ENCODE assay signal across 2 cellular contexts in genomic region chr2:236348279-236348678, GRCh38.
TF ChIP-seq lines count a peak whose summit lies in the region.

No MANE protein-coding gene starts in this region.

TF ChIP-seq in HepG2, 621 proteins besides CTCF, POLR2A, EP300 and RAD21:
- peak; percentile 93 for TF ChIP-seq MNT (IDR thresholded peaks at IDR 0.05)
- no peak for TF ChIP-seq GPBP1L1 (CRISPR knock-in tag; IDR thresholded peaks at IDR 0.05)

TF ChIP-seq in H1, 55 proteins besides CTCF, POLR2A, EP300 and RAD21:
- TF ChIP-seq RNF2 (IDR thresholded peaks at IDR 0.05; ENCODE audit: borderline replicate concordance, low read depth, low read length, missing control alignments, poor library complexity, severe bottlenecking) (no peak), E2F6 (IDR thresholded peaks at IDR 0.05) (0 out of 2 replicates have a peak, but pooled peaks have one; percentile 26)
